Comparison of ENCODE assay signal across 2 cellular contexts in the genomic region with DNA sequence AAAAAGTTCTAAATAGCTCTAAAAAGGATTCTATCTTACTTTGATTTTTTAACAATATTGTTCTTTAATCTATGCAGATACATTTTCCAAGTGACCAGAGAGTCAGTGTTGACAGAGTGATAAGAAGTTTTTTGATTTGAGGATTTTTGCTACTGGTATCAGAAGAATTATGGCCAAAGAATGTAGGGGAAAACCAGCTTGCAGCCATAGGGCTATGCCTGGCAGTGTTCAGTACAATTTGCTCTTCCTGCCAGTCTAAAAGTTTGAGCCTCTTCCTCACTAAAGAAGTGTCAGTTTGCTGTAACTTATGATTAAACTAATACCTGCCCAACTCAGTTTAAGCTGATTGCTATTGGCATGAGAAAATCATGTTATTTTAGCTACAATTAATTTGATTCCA.
TF ChIP-seq lines count a peak whose summit lies in the region.

No MANE protein-coding gene starts in this region.

TF ChIP-seq in GM23338, 12 proteins besides CTCF, POLR2A, EP300 and RAD21 (continued from another document):
- TF ChIP-seq, protein P1, sequence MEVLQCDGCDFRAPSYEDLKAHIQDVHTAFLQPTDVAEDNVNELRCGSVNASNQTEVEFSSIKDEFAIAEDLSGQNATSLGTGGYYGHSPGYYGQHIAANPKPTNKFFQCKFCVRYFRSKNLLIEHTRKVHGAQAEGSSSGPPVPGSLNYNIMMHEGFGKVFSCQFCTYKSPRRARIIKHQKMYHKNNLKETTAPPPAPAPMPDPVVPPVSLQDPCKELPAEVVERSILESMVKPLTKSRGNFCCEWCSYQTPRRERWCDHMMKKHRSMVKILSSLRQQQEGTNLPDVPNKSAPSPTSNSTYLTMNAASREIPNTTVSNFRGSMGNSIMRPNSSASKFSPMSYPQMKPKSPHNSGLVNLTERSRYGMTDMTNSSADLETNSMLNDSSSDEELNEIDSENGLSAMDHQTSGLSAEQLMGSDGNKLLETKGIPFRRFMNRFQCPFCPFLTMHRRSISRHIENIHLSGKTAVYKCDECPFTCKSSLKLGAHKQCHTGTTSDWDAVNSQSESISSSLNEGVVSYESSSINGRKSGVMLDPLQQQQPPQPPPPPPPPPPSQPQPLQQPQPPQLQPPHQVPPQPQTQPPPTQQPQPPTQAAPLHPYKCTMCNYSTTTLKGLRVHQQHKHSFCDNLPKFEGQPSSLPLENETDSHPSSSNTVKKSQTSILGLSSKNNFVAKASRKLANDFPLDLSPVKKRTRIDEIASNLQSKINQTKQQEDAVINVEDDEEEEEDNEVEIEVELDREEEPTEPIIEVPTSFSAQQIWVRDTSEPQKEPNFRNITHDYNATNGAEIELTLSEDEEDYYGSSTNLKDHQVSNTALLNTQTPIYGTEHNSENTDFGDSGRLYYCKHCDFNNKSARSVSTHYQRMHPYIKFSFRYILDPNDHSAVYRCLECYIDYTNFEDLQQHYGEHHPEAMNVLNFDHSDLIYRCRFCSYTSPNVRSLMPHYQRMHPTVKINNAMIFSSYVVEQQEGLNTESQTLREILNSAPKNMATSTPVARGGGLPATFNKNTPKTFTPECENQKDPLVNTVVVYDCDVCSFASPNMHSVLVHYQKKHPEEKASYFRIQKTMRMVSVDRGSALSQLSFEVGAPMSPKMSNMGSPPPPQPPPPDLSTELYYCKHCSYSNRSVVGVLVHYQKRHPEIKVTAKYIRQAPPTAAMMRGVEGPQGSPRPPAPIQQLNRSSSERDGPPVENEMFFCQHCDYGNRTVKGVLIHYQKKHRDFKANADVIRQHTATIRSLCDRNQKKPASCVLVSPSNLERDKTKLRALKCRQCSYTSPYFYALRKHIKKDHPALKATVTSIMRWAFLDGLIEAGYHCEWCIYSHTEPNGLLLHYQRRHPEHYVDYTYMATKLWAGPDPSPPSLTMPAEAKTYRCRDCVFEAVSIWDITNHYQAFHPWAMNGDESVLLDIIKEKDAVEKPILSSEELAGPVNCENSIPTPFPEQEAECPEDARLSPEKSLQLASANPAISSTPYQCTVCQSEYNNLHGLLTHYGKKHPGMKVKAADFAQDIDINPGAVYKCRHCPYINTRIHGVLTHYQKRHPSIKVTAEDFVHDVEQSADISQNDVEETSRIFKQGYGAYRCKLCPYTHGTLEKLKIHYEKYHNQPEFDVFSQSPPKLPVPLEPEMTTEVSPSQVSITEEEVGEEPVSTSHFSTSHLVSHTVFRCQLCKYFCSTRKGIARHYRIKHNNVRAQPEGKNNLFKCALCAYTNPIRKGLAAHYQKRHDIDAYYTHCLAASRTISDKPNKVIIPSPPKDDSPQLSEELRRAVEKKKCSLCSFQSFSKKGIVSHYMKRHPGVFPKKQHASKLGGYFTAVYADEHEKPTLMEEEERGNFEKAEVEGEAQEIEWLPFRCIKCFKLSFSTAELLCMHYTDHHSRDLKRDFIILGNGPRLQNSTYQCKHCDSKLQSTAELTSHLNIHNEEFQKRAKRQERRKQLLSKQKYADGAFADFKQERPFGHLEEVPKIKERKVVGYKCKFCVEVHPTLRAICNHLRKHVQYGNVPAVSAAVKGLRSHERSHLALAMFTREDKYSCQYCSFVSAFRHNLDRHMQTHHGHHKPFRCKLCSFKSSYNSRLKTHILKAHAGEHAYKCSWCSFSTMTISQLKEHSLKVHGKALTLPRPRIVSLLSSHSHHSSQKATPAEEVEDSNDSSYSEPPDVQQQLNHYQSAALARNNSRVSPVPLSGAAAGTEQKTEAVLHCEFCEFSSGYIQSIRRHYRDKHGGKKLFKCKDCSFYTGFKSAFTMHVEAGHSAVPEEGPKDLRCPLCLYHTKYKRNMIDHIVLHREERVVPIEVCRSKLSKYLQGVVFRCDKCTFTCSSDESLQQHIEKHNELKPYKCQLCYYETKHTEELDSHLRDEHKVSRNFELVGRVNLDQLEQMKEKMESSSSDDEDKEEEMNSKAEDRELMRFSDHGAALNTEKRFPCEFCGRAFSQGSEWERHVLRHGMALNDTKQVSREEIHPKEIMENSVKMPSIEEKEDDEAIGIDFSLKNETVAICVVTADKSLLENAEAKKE (CRISPR knock-in tag; IDR thresholded peaks at IDR 0.05): no peak

TF ChIP-seq in WTC11, 78 proteins besides CTCF, POLR2A, EP300 and RAD21 (continued from another document):
- TF ChIP-seq, protein P2, sequence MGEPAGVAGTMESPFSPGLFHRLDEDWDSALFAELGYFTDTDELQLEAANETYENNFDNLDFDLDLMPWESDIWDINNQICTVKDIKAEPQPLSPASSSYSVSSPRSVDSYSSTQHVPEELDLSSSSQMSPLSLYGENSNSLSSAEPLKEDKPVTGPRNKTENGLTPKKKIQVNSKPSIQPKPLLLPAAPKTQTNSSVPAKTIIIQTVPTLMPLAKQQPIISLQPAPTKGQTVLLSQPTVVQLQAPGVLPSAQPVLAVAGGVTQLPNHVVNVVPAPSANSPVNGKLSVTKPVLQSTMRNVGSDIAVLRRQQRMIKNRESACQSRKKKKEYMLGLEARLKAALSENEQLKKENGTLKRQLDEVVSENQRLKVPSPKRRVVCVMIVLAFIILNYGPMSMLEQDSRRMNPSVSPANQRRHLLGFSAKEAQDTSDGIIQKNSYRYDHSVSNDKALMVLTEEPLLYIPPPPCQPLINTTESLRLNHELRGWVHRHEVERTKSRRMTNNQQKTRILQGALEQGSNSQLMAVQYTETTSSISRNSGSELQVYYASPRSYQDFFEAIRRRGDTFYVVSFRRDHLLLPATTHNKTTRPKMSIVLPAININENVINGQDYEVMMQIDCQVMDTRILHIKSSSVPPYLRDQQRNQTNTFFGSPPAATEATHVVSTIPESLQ (CRISPR knock-in tag; IDR thresholded peaks at IDR 0.05): no peak
- TF ChIP-seq ATF1 (CRISPR knock-in tag; IDR thresholded peaks at IDR 0.05) (no peak), EMX1 (CRISPR knock-in tag; IDR thresholded peaks at IDR 0.05) (no peak)
- TF ChIP-seq, protein P3, sequence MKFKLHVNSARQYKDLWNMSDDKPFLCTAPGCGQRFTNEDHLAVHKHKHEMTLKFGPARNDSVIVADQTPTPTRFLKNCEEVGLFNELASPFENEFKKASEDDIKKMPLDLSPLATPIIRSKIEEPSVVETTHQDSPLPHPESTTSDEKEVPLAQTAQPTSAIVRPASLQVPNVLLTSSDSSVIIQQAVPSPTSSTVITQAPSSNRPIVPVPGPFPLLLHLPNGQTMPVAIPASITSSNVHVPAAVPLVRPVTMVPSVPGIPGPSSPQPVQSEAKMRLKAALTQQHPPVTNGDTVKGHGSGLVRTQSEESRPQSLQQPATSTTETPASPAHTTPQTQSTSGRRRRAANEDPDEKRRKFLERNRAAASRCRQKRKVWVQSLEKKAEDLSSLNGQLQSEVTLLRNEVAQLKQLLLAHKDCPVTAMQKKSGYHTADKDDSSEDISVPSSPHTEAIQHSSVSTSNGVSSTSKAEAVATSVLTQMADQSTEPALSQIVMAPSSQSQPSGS (CRISPR knock-in tag; IDR thresholded peaks at IDR 0.05; ENCODE audit: borderline replicate concordance, low read depth): no peak
- TF ChIP-seq, protein P4, sequence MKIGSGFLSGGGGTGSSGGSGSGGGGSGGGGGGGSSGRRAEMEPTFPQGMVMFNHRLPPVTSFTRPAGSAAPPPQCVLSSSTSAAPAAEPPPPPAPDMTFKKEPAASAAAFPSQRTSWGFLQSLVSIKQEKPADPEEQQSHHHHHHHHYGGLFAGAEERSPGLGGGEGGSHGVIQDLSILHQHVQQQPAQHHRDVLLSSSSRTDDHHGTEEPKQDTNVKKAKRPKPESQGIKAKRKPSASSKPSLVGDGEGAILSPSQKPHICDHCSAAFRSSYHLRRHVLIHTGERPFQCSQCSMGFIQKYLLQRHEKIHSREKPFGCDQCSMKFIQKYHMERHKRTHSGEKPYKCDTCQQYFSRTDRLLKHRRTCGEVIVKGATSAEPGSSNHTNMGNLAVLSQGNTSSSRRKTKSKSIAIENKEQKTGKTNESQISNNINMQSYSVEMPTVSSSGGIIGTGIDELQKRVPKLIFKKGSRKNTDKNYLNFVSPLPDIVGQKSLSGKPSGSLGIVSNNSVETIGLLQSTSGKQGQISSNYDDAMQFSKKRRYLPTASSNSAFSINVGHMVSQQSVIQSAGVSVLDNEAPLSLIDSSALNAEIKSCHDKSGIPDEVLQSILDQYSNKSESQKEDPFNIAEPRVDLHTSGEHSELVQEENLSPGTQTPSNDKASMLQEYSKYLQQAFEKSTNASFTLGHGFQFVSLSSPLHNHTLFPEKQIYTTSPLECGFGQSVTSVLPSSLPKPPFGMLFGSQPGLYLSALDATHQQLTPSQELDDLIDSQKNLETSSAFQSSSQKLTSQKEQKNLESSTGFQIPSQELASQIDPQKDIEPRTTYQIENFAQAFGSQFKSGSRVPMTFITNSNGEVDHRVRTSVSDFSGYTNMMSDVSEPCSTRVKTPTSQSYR (CRISPR knock-in tag; IDR thresholded peaks at IDR 0.05): no peak
- TF ChIP-seq, protein P5, sequence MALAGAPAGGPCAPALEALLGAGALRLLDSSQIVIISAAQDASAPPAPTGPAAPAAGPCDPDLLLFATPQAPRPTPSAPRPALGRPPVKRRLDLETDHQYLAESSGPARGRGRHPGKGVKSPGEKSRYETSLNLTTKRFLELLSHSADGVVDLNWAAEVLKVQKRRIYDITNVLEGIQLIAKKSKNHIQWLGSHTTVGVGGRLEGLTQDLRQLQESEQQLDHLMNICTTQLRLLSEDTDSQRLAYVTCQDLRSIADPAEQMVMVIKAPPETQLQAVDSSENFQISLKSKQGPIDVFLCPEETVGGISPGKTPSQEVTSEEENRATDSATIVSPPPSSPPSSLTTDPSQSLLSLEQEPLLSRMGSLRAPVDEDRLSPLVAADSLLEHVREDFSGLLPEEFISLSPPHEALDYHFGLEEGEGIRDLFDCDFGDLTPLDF (CRISPR knock-in tag; IDR thresholded peaks at IDR 0.05): no peak
